ENCODE assay signal across 24 cellular contexts in genomic region chr13:61113140-61113658, GRCh38.
DNase-seq lines count a peak whose midpoint lies in the region; ATAC-seq and TF ChIP-seq lines count a peak whose summit lies in the region.
"Had no signal": no experiment of that assay in that cellular context is flagged by ENCODE, and none has a peak within 500 bp of the region (broad histone marks: within the 10 kb centered on the region; RNA-seq: fewer than 3 reads in every experiment).

No MANE protein-coding gene starts in this region.

- H3K4me1 ChIP-seq in gastroesophageal sphincter (no peaks in the 10 kb centered on the region), spleen (no peaks in the 10 kb centered on the region), upper lobe of right lung (no peaks in the 10 kb centered on the region)
- H3K4me1 ChIP-seq: BE2C, BLaER1 had no signal

- H3K9me3 ChIP-seq in gastroesophageal sphincter, result no peaks in the 10 kb centered on the region
- H3K9me3 ChIP-seq in spleen, result peaks cover 0 to 39% (median 20%) of the 10 kb centered on the region in 8 donors
- H3K9me3 ChIP-seq in upper lobe of right lung, result no peaks in the 10 kb centered on the region
- H3K9me3 ChIP-seq: BE2C had no signal

- H3K27ac Mint-ChIP-seq in activated CD8-positive, alpha-beta memory T cell treated with anti-CD3 and anti-CD28 coated beads, Interleukin-2, amount 10 ng/mL, durations not matched to agents 7 days and 5 days, result no peak overlapping the region
- H3K27ac Mint-ChIP-seq: CD14-positive monocyte; CD4-positive, alpha-beta memory T cell; CD4-positive, CD25-positive, alpha-beta regulatory T cell; CD8-positive, alpha-beta memory T cell had no signal

- H3K36me3 ChIP-seq in gastroesophageal sphincter (no peaks in the 10 kb centered on the region), spleen (no peaks in the 10 kb centered on the region), upper lobe of right lung (no peaks in the 10 kb centered on the region)
- H3K36me3 ChIP-seq: BE2C, BLaER1 had no signal

- intact Hi-C loops in spleen (cut with DNase I; ENCODE audit: low total_unique reads) (no loop called here), upper lobe of right lung (cut with DNase I) (no loop called here)

- H3K36me3 Mint-ChIP-seq in activated CD8-positive, alpha-beta memory T cell treated with anti-CD3 and anti-CD28 coated beads, Interleukin-2, amount 10 ng/mL, durations not matched to agents 7 days and 5 days, result no peaks in the 10 kb centered on the region
- H3K36me3 Mint-ChIP-seq: CD14-positive monocyte; CD4-positive, alpha-beta memory T cell; CD4-positive, CD25-positive, alpha-beta regulatory T cell; CD8-positive, alpha-beta memory T cell had no signal

- H3K4me3 ChIP-seq in gastroesophageal sphincter (no peak overlapping the region), spleen (no peak overlapping the region), upper lobe of right lung (no peak overlapping the region)
- H3K4me3 ChIP-seq: BLaER1, GM12878 had no signal

- ATAC-seq in gastroesophageal sphincter (peak; percentile 31), upper lobe of right lung (peak; percentile 32), HG03097 (IDR thresholded peaks at IDR 0.05; ENCODE audit: low FRiP score, unreplicated experiment) (no peak)
- ATAC-seq in activated CD8-positive, alpha-beta memory T cell treated with anti-CD3 and anti-CD28 coated beads, Interleukin-2, amount 10 ng/mL, durations not matched to agents 7 days and 5 days, result no peak
- ATAC-seq: GM12878 had no signal

- TF ChIP-seq POLR2A in gastroesophageal sphincter (IDR thresholded peaks at IDR 0.05), result no peak
- no peak for TF ChIP-seq POLR2A in spleen (IDR thresholded peaks at IDR 0.05)

- H3K27me3 ChIP-seq in gastroesophageal sphincter, result no peaks in the 10 kb centered on the region
- no peaks in the 10 kb centered on the region for H3K27me3 ChIP-seq in spleen (replicated peaks in 1 of 7)
- no peaks in the 10 kb centered on the region for H3K27me3 ChIP-seq in upper lobe of right lung
- H3K27me3 ChIP-seq: BE2C, BLaER1 had no signal

- TF ChIP-seq EP300 in gastroesophageal sphincter (IDR thresholded peaks at IDR 0.05), result no peak

- DNase-seq in spleen, result peak; percentile 56
- DNase-seq in upper lobe of right lung, result no peak
- DNase-seq in activated CD8-positive, alpha-beta memory T cell treated with anti-CD3 and anti-CD28 coated beads, Interleukin-2, amount 10 ng/mL, durations not matched to agents 7 days and 5 days, result no peak
- DNase-seq in SKM-1 (lab: John Stamatoyannopoulos, UW; ENCODE audit: unreplicated experiment), result no peak
- DNase-seq: 8988T; ACHN; BE2C; C1 segment of cervical spinal cord; CD4-positive, alpha-beta memory T cell; CD4-positive, CD25-positive, alpha-beta regulatory T cell; CD8-positive, alpha-beta memory T cell; COR-L47; DMS 273 treated with DMSO at 0.1 percent for 48 hours; DMS153; DMS53; DMS79; DND-41; EL; GDM1 had no signal

- no peak overlapping the region for H3K4me3 Mint-ChIP-seq in activated CD8-positive, alpha-beta memory T cell treated with anti-CD3 and anti-CD28 coated beads, Interleukin-2, amount 10 ng/mL, durations not matched to agents 7 days and 5 days
- H3K4me3 Mint-ChIP-seq: CD14-positive monocyte; CD4-positive, alpha-beta memory T cell; CD8-positive, alpha-beta memory T cell had no signal

- TF ChIP-seq CTCF in gastroesophageal sphincter (IDR thresholded peaks at IDR 0.05) (no peak), spleen (IDR thresholded peaks at IDR 0.05 in 8 of 11, conservative IDR thresholded peaks at IDR 0.05 in 3 of 11) (no peak), upper lobe of right lung (IDR thresholded peaks at IDR 0.05) (no peak)

- no peaks in the 10 kb centered on the region for H3K4me1 Mint-ChIP-seq in activated CD8-positive, alpha-beta memory T cell treated with anti-CD3 and anti-CD28 coated beads, Interleukin-2, amount 10 ng/mL, durations not matched to agents 7 days and 5 days
- H3K4me1 Mint-ChIP-seq: CD14-positive monocyte; CD4-positive, alpha-beta memory T cell; CD4-positive, CD25-positive, alpha-beta regulatory T cell; CD8-positive, alpha-beta memory T cell had no signal

- H3K9me3 Mint-ChIP-seq in activated CD8-positive, alpha-beta memory T cell treated with anti-CD3 and anti-CD28 coated beads, Interleukin-2, amount 10 ng/mL, durations not matched to agents 7 days and 5 days (ENCODE audit: low read depth), result peaks cover 2% of the 10 kb centered on the region

- no CpG with 5 or more reads among the region's 3 CpGs for WGBS in gastroesophageal sphincter (ENCODE audit: low coverage in 1 of 2), 2 donors
- 70 to 91% (median 85%) methylated on average over 3 of the region's 3 CpGs; no CpG with 5 or more reads in 1 of the 5 donors for WGBS in spleen, 5 donors

- no peaks in the 10 kb centered on the region for H3K27me3 Mint-ChIP-seq in activated CD8-positive, alpha-beta memory T cell treated with anti-CD3 and anti-CD28 coated beads, Interleukin-2, amount 10 ng/mL, durations not matched to agents 7 days and 5 days
- H3K27me3 Mint-ChIP-seq: CD4-positive, alpha-beta memory T cell; CD4-positive, CD25-positive, alpha-beta regulatory T cell; CD8-positive, alpha-beta memory T cell had no signal

- CTCF ChIA-PET in activated CD8-positive, alpha-beta memory T cell treated with anti-CD3 and anti-CD28 coated beads, Interleukin-2, amount 10 ng/mL, durations not matched to agents 7 days and 5 days (lab: Charles Lee), result no interaction called here

- no peak overlapping the region for H3K27ac ChIP-seq in gastroesophageal sphincter
- H3K27ac ChIP-seq in spleen, result no peak overlapping the region
- no peak overlapping the region for H3K27ac ChIP-seq in upper lobe of right lung
- H3K27ac ChIP-seq: BLaER1 had no signal

Comparison
In these comparisons a context has a peak if more than half of its experiments do, and no peak if none do; other contexts are left out.
1. ATAC-seq: peak in gastroesophageal sphincter (single experiment) and upper lobe of right lung (single experiment); none in activated CD8-positive, alpha-beta memory T cell treated with anti-CD3 and anti-CD28 coated beads, Interleukin-2, amount 10 ng/mL, durations not matched to agents 7 days and 5 days (single experiment) and HG03097 (single experiment).